In the genomic region with DNA sequence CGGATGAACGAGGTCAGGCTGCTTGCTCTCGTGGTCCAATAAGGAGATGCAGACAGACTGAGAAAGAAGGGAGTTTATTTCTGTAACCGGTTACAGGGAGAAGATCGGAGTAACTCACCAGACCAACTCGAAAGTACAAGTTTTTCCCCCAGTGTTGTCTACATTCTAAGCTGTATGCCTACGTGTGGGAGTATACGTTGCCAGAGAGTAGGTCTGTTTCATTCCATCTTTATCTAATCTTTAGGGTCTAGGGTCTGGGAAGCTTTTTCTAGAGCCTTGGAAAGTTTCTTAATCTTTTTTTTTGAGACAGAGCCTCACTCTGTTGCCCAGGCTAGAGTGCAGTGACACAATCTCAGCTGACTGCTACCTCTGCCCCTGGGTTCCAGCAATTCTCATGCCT, we compare ENCODE assay signal across 15 cellular contexts. TPM values are rescaled to one million over a fixed set of nuclear protein-coding genes. Genes with fewer than 3 reads are reported as not detected.
"Had no signal": no experiment of that assay in that cellular context is flagged by ENCODE, and none has a peak within 500 bp of the region (broad histone marks: within the 10 kb centered on the region; RNA-seq: fewer than 3 reads in every experiment).

No MANE protein-coding gene starts in this region.

- H3K4me1 ChIP-seq: heart right ventricle, left lung, right atrium auricular region, stomach, uterus had no signal

- DNase-seq: activated CD4-positive, alpha-beta T cell treated with anti-CD3 and anti-CD28 coated beads, Interleukin-2, amount 50 U/mL, for 4 hours; activated naive CD4-positive, alpha-beta T cell treated with anti-CD3 and anti-CD28 coated beads, Interleukin-2, amount 50 U/mL, for 16 hours; amniotic stem cell; dermis blood vessel endothelial cell; esophagus squamous epithelium; heart right ventricle; left lung; stomach; uterus had no signal

- ATAC-seq: heart right ventricle had no signal

- H3K4me3 Mint-ChIP-seq: brain, memory B cell had no signal

- H3K9me3 ChIP-seq: esophagus squamous epithelium, heart right ventricle, left lung, right atrium auricular region, stomach, thoracic aorta, uterus had no signal

- H3K27ac Mint-ChIP-seq: memory B cell had no signal

- H3K4me1 Mint-ChIP-seq: memory B cell had no signal

- H3K36me3 ChIP-seq: esophagus squamous epithelium, heart right ventricle, left lung, right atrium auricular region, stomach, thoracic aorta, uterus had no signal

- H3K4me3 ChIP-seq: esophagus squamous epithelium, heart right ventricle, left lung, right atrium auricular region, skin epidermis, stomach, thoracic aorta, uterus had no signal

- H3K9me3 Mint-ChIP-seq: brain, memory B cell had no signal

- H3K27me3 ChIP-seq: right atrium auricular region, uterus had no signal

- H3K36me3 Mint-ChIP-seq: brain had no signal

- H3K27ac ChIP-seq: esophagus squamous epithelium, heart right ventricle, left lung, right atrium auricular region, skin epidermis, stomach, thoracic aorta, uterus had no signal

RNA-seq across cellular contexts. Expression of a gene that starts 4.7 kb away (rescaled TPM):
- total RNA-seq: frontal cortex, heart right ventricle, left lung, right atrium auricular region had no signal

RNA-seq across cellular contexts. Expression of a gene that starts 48.7 kb away (rescaled TPM):
- total RNA-seq: dermis blood vessel endothelial cell, frontal cortex, heart right ventricle, left lung, right atrium auricular region, stomach, thoracic aorta, uterus had no signal
- polyA plus RNA-seq: heart right ventricle had no signal
